ENCODE assay signal across 8 cellular contexts in the genomic region with DNA sequence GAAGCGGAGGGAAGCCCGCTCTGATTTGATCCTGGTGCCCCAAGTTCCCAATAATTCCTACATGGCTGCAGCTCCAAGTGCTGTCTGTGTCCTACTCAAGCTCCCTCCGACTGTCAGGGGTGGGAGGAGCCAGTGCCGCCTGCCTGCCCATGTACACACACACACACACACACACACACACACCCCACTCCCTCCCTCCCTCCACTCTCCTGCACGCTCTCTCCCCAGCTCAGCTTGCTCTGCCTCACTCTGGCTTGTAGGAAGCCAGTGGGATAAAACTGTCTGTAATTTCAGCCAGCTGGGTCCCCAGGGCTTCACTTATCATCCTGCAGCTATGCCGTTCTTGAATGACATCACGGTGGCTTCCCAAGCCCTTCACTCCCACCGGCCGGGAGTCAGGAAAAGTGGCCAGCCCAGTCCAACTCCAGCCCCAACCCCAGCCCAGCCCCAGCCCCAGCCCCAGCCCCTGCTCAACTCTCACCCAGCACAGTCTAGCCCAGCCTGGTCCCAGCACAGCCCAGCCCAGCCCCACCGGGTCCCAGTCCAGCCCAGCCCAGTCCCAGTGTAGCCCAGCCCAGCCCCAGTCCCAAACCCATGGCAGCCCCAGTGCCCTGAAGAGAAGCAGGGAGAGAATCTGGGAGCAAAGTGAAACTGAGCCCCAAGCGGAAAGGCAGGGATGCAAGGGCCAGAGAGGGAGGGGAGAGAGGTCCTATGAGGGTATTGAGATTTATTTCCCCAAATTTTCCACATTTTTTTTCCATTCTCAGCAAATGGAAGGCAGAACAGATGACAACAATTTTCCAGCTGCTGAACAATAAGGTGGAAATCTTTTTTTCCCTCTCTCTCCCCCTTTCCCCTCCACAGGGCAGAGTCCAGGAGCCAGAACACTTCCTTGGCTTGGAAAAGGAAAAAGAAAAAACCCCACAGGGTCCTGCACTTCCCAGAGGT.
DNase-seq lines count a peak whose midpoint lies in the region; ATAC-seq, FAIRE-seq and TF ChIP-seq lines count a peak whose summit lies in the region.

No MANE protein-coding gene starts in this region.

- 0% methylated on average over 5 of the region's 11 CpGs for WGBS in K562 (ENCODE audit: insufficient coverage, low coverage, missing lambda C conversion rate)
- WGBS in spleen, 5 donors: 55 to 69% (median 64%) methylated on average over 8 to 11 of the region's 11 CpGs

- peak overlapping the region in 1 of 2 experiments; percentile 68; a peak in 2 of 4 replicates for H3K9ac ChIP-seq in K562 (ENCODE audit: insufficient read depth in 1 of 2, low read depth in 2 of 2, low read length in 2 of 2)

- intact Hi-C loops in K562 (cut with micrococcal nuclease) (no loop called here), spleen (cut with DNase I; ENCODE audit: low total_unique reads) (no loop called here)

- H3K27ac ChIP-seq in K562 (ENCODE audit: extremely low read depth, low read depth, low read length): no peak overlapping the region
- peak overlapping the region in 5 of 8 donors; percentile 26 to 60 (median 56) for H3K27ac ChIP-seq in spleen

- no peaks in the 10 kb centered on the region for H3K9me3 ChIP-seq in K562 (replicated peaks; ENCODE audit: control insufficient read depth, insufficient read depth, low read depth, low read length)
- H3K9me3 ChIP-seq in spleen: no peaks in the 10 kb centered on the region

- POLR2A ChIA-PET in K562 (lab: Yijun Ruan, JAX): interaction anchor here (1.0 kb wide), 1 partner anchor 16 kb away, joined by 4 read pairs; no protein-coding TSS in a partner anchor

- no peak overlapping the region for H2AFZ ChIP-seq in K562 (ENCODE audit: low read depth, low read length)

- peaks cover 0 to 9% of the 10 kb centered on the region in 2 experiments; a peak in 3 of 5 replicates for H3K4me1 ChIP-seq in K562 (replicated peaks in 1 of 2; ENCODE audit: control insufficient read depth in 2 of 2, insufficient read depth in 2 of 2, low read length in 2 of 2)
- H3K4me1 ChIP-seq in spleen: peaks cover 0 to 77% (median 10%) of the 10 kb centered on the region in 6 donors

- H3K36me3 Mint-ChIP-seq in activated T-cell treated with anti-CD3 and anti-CD28 coated beads, Interleukin-2, amount 50 U/mL, for 72 hours (ENCODE audit: insufficient read depth in 2 of 2): no peaks in the 10 kb centered on the region

- H3K36me3 ChIP-seq in K562 (ENCODE audit: control insufficient read depth, insufficient read depth, low read length) (no peaks in the 10 kb centered on the region), kidney epithelial cell (ENCODE audit: control insufficient read depth, insufficient read depth, low read length) (no peaks in the 10 kb centered on the region), spleen (peaks cover 0 to 96% (median 3%) of the 10 kb centered on the region in 6 donors)

- H3K27ac Mint-ChIP-seq in activated T-cell treated with anti-CD3 and anti-CD28 coated beads, Interleukin-2, amount 50 U/mL, for 72 hours: no peak overlapping the region

- H3K4me3 Mint-ChIP-seq in activated T-cell treated with anti-CD3 and anti-CD28 coated beads, Interleukin-2, amount 50 U/mL, for 72 hours: no peak overlapping the region

- TF ChIP-seq POLR2A in K562 (conservative IDR thresholded peaks at IDR 0.05): no peak
- TF ChIP-seq POLR2A in spleen (IDR thresholded peaks at IDR 0.05): no peak

- peak; percentile 71 for ATAC-seq in K562
- no peak for ATAC-seq in GM19463 (IDR thresholded peaks at IDR 0.05; ENCODE audit: unreplicated experiment)
- no peak for ATAC-seq in HG03469 (IDR thresholded peaks at IDR 0.05; ENCODE audit: unreplicated experiment)
- ATAC-seq in activated T-cell treated with anti-CD3 and anti-CD28 coated beads, Interleukin-2, amount 50 U/mL, for 72 hours (replicated peaks in 1 of 2): no peak

- no peaks in the 10 kb centered on the region for H3K79me2 ChIP-seq in K562 (ENCODE audit: control insufficient read depth, insufficient read depth, low read length)

- peak overlapping the region; percentile 32; the same call in 1 of the 2 replicates for H3K4me2 ChIP-seq in K562 (ENCODE audit: insufficient read depth, low read length)

- no peak for TF ChIP-seq RAD21 in K562 (CRISPR knock-in tag; conservative IDR thresholded peaks at IDR 0.05 in 1 of 2, IDR thresholded peaks at IDR 0.05 in 1 of 2)

- peaks cover 0 to 30% of the 10 kb centered on the region in 2 experiments; a peak in 2 of 5 replicates for H3K27me3 ChIP-seq in K562 (ENCODE audit: control insufficient read depth in 2 of 2, insufficient read depth in 2 of 2, low read length in 2 of 2)
- H3K27me3 ChIP-seq in kidney epithelial cell (ENCODE audit: control insufficient read depth, insufficient read depth, low read length): no peaks in the 10 kb centered on the region
- no peaks in the 10 kb centered on the region for H3K27me3 ChIP-seq in spleen (replicated peaks in 1 of 7)

- TF ChIP-seq CTCF in K562 (IDR thresholded peaks at IDR 0.05 in 2 of 3, conservative IDR thresholded peaks at IDR 0.05 in 1 of 3; ENCODE audit: insufficient read depth in 2 of 3, low read depth in 1 of 3, low read length in 3 of 3): no peak
- TF ChIP-seq CTCF in kidney epithelial cell (IDR thresholded peaks at IDR 0.05; ENCODE audit: insufficient read depth, low read length, poor library complexity, severe bottlenecking): no peak
- no peak for TF ChIP-seq CTCF in spleen (IDR thresholded peaks at IDR 0.05 in 8 of 11, conservative IDR thresholded peaks at IDR 0.05 in 3 of 11)

- in situ Hi-C loops in K562 (cut with MboI): no loop called here

- H3K9me3 Mint-ChIP-seq in activated T-cell treated with anti-CD3 and anti-CD28 coated beads, Interleukin-2, amount 50 U/mL, for 72 hours: no peaks in the 10 kb centered on the region

- no peaks in the 10 kb centered on the region for H3K9me1 ChIP-seq in K562 (ENCODE audit: control insufficient read depth, insufficient read depth, low read length)

- H3K4me1 Mint-ChIP-seq in activated T-cell treated with anti-CD3 and anti-CD28 coated beads, Interleukin-2, amount 50 U/mL, for 72 hours (ENCODE audit: low read depth): no peaks in the 10 kb centered on the region

- CTCF ChIA-PET in K562 (lab: Yijun Ruan, JAX; ENCODE audit: low intra/inter-chr PET ratio): no interaction called here

- no peaks in the 10 kb centered on the region for H4K20me1 ChIP-seq in K562 (replicated peaks; ENCODE audit: control insufficient read depth, insufficient read depth, low read length)

- no peak for FAIRE-seq in K562 (lab: Jason Lieb, UNC)

- no peaks in the 10 kb centered on the region for H3K27me3 Mint-ChIP-seq in activated T-cell treated with anti-CD3 and anti-CD28 coated beads, Interleukin-2, amount 50 U/mL, for 72 hours (ENCODE audit: low read depth)

- no peak overlapping the region for H3K4me3 ChIP-seq in K562
- no peak overlapping the region for H3K4me3 ChIP-seq in kidney epithelial cell (ENCODE audit: low read depth, low read length)
- no peak overlapping the region for H3K4me3 ChIP-seq in spleen

- BruUV-seq in K562 (replicated peaks; lab: Mats Ljungman, UMichigan): no TSS peak

- DNase-seq in HK-2 (ENCODE audit: unreplicated experiment): peak; percentile 63
- peak in 3 of 4 experiments; percentile 19 to 31 (median 29) for DNase-seq in K562 (ENCODE audit: extremely low read depth in 1 of 4, low spot score in 3 of 4)
- peak; percentile 47 for DNase-seq in kidney epithelial cell (ENCODE audit: low read depth)
- peak; percentile 69 for DNase-seq in spleen
- DNase-seq in activated T-cell treated with anti-CD3 and anti-CD28 coated beads, Interleukin-2, amount 50 U/mL, for 72 hours: no peak
- DNase-seq in activated CD4-positive, alpha-beta T cell treated with anti-CD3 and anti-CD28 coated beads for 4 hours: no peak

- no peak for TF ChIP-seq EP300 in K562 (IDR thresholded peaks at IDR 0.05; ENCODE audit: low read length)

TF ChIP-seq in K562, 482 proteins besides CTCF, POLR2A, EP300 and RAD21:
- TF ChIP-seq, protein P1, sequence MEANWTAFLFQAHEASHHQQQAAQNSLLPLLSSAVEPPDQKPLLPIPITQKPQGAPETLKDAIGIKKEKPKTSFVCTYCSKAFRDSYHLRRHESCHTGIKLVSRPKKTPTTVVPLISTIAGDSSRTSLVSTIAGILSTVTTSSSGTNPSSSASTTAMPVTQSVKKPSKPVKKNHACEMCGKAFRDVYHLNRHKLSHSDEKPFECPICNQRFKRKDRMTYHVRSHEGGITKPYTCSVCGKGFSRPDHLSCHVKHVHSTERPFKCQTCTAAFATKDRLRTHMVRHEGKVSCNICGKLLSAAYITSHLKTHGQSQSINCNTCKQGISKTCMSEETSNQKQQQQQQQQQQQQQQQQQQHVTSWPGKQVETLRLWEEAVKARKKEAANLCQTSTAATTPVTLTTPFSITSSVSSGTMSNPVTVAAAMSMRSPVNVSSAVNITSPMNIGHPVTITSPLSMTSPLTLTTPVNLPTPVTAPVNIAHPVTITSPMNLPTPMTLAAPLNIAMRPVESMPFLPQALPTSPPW (CRISPR knock-in tag; IDR thresholded peaks at IDR 0.05): peak; percentile 24; the same call in 1 of the 2 replicates
- TF ChIP-seq ZNF511 (CRISPR knock-in tag; IDR thresholded peaks at IDR 0.05): no peak

Comparison
In these comparisons a context has a peak if more than half of its experiments do, and no peak if none do; other contexts are left out.
1. DNase-seq: peak in HK-2 (single experiment), K562 (3 of 4), kidney epithelial cell (single experiment) and spleen (single experiment); none in activated T-cell treated with anti-CD3 and anti-CD28 coated beads, Interleukin-2, amount 50 U/mL, for 72 hours (0 of 2) and activated CD4-positive, alpha-beta T cell treated with anti-CD3 and anti-CD28 coated beads for 4 hours (0 of 2).